ENCODE assay signal across 8 cellular contexts in the genomic region with DNA sequence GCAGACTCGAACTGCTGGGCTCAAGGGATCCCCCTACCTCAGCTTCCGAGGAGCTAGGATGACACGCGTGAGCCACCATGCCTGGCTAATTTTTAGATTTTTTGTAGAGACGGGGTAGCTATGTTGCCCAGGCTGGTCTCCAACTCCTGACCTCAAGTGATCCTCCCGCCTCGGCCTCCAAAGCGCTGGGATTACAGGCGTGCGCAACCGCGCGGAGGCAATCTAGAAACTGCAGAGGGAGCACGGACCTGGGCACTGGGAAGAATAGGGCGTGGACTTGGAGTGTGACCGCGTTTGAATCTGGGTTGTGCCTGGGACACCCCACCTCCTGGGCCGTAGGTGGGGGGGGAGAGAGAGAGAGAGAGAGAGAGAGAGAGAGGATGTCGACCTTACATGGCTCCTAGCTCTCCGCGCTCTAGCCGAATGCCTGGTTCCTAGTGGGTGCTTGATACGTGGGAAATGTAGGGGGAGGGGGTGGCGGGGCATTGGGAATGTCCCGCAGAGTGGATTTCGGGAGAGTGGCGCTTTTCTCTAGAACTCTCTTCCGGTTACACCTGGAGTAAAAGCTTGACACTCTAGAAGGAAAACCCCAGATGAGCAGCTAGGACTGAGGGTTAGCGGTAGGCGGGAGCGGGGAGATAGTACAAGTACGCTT. TPM values are rescaled to one million over a fixed set of nuclear protein-coding genes. Genes with fewer than 3 reads are reported as not detected.
DNase-seq lines count a peak whose midpoint lies in the region; ATAC-seq and TF ChIP-seq lines count a peak whose summit lies in the region.

No MANE protein-coding gene starts in this region.

- H3K4me2 ChIP-seq in SU-DHL-6 (ENCODE audit: low read depth, low read length, poor library complexity, severe bottlenecking), result peak overlapping the region; percentile 76

- no peak for TF ChIP-seq EP300 in gastroesophageal sphincter (IDR thresholded peaks at IDR 0.05)

- intact Hi-C loops in prostate gland (cut with DNase I), result no loop called here

- H3K79me2 ChIP-seq in SU-DHL-6 (ENCODE audit: insufficient read depth, low read length), result no peaks in the 10 kb centered on the region

- H3K9ac ChIP-seq in SU-DHL-6 (ENCODE audit: low read length), result peak overlapping the region; percentile 60

- peak overlapping the region; percentile 74 for H3K4me3 ChIP-seq in SU-DHL-6 (ENCODE audit: insufficient read depth, low read length, poor library complexity, severe bottlenecking)
- peak overlapping the region; percentile 85 to 86 for H3K4me3 ChIP-seq in gastroesophageal sphincter
- H3K4me3 ChIP-seq in prostate gland, result peak overlapping the region; percentile 82 to 84

- no peak overlapping the region for H3K27ac ChIP-seq in SU-DHL-6 (ENCODE audit: low read depth, low read length)
- H3K27ac ChIP-seq in gastroesophageal sphincter, result peak overlapping the region; percentile 94 to 100 (median 99)
- H3K27ac ChIP-seq in prostate gland, result peak overlapping the region; percentile 91 to 96

- TF ChIP-seq POLR2A in GM18505 (IDR thresholded peaks at IDR 0.05; ENCODE audit: borderline replicate concordance, extremely low read depth, insufficient read depth, insufficient read length) (no peak), gastroesophageal sphincter (IDR thresholded peaks at IDR 0.05) (no peak), prostate gland (IDR thresholded peaks at IDR 0.05) (no peak)

- no peaks in the 10 kb centered on the region for H4K20me1 ChIP-seq in SU-DHL-6 (ENCODE audit: low read depth, low read length)

- H3F3A ChIP-seq in SU-DHL-6 (ENCODE audit: insufficient read depth), result peaks cover 6% of the 10 kb centered on the region; the same call in 1 of the 2 replicates

- peaks cover 40% of the 10 kb centered on the region for H3K4me1 Mint-ChIP-seq in HFFc6 (ENCODE audit: low read depth)

- H3K4me3 Mint-ChIP-seq in HFFc6, result peak overlapping the region; percentile 93

- H3K9me3 Mint-ChIP-seq in HFFc6, result no peaks in the 10 kb centered on the region

- TF ChIP-seq CTCF in HFFc6 (IDR thresholded peaks at IDR 0.05), result no peak
- TF ChIP-seq CTCF in SU-DHL-6 (IDR thresholded peaks at IDR 0.05; ENCODE audit: insufficient read depth, low read length, poor library complexity, severe bottlenecking), result no peak
- peak in 1 of 4 experiments; percentile 22 for TF ChIP-seq CTCF in gastroesophageal sphincter (IDR thresholded peaks at IDR 0.05)
- TF ChIP-seq CTCF in prostate gland (IDR thresholded peaks at IDR 0.05), result peak in 1 of 4 experiments; percentile 20

- H3K27me3 Mint-ChIP-seq in HFFc6 (ENCODE audit: insufficient read depth), result peaks cover 3% of the 10 kb centered on the region

- H3K9me3 ChIP-seq in SU-DHL-6 (ENCODE audit: insufficient read depth, low read length) (no peaks in the 10 kb centered on the region), gastroesophageal sphincter (no peaks in the 10 kb centered on the region), prostate gland (no peaks in the 10 kb centered on the region)

- ATAC-seq in GM18505 (IDR thresholded peaks at IDR 0.05; ENCODE audit: unreplicated experiment) (peak; percentile 5), gastroesophageal sphincter (no peak)

- DNase-seq in HFFc6 (no peak), prostate gland (ENCODE audit: low spot score) (no peak), GDM1 (lab: John Stamatoyannopoulos, UW) (no peak), COLO668 (lab: John Stamatoyannopoulos, UW; ENCODE audit: unreplicated experiment) (no peak), NCI-H1048 (lab: John Stamatoyannopoulos, UW) (no peak)

- WGBS in gastroesophageal sphincter (ENCODE audit: low coverage in 1 of 2), 2 donors, result 4 to 12% methylated on average over 10 to 14 of the region's 32 CpGs
- WGBS in prostate gland, result 39% methylated on average over 32 of the region's 32 CpGs

- H3K27me3 ChIP-seq in SU-DHL-6 (ENCODE audit: low read length), result no peaks in the 10 kb centered on the region
- no peaks in the 10 kb centered on the region for H3K27me3 ChIP-seq in gastroesophageal sphincter
- H3K27me3 ChIP-seq in prostate gland (replicated peaks; ENCODE audit: insufficient read depth), result no peaks in the 10 kb centered on the region

- H3K36me3 ChIP-seq in SU-DHL-6 (ENCODE audit: low read length) (no peaks in the 10 kb centered on the region), gastroesophageal sphincter (no peaks in the 10 kb centered on the region), prostate gland (no peaks in the 10 kb centered on the region)

- peak overlapping the region; percentile 81 for H3K27ac Mint-ChIP-seq in HFFc6

- H3K4me1 ChIP-seq in gastroesophageal sphincter, result peaks cover 0 to 48% (median 8%) of the 10 kb centered on the region in 3 donors
- H3K4me1 ChIP-seq in prostate gland (replicated peaks), result peaks cover 2% of the 10 kb centered on the region

- H3K9me2 ChIP-seq in SU-DHL-6 (replicated peaks; ENCODE audit: insufficient read depth, low read length), result no peaks in the 10 kb centered on the region

- no peaks in the 10 kb centered on the region for H3K36me3 Mint-ChIP-seq in HFFc6 (ENCODE audit: low read depth)

- H2AFZ ChIP-seq in SU-DHL-6 (ENCODE audit: low read depth, low read length, severe bottlenecking), result peak overlapping the region; percentile 94

RNA-seq across cellular contexts. Expression of a gene that starts 1.2 kb away (rescaled TPM):
- 1 to 10 TPM; 1.3 to 4.2 (median 1.8) TPM for total RNA-seq in HFFc6 (2021; fragmentation: NEBNext Ultra II Directional; extraction: Animal tissue kit (Norgen Biotek cat#: 25700))
- 10 to 100 TPM; 18.4 to 63.8 (median 28.5) TPM for total RNA-seq in gastroesophageal sphincter
- 10 to 100 TPM in 1 of 2 donors, 1 to 10 TPM in 1; 4.7 to 12.2 TPM for total RNA-seq in prostate gland
